1 cellular context compared by ENCODE assay signal in the genomic region with DNA sequence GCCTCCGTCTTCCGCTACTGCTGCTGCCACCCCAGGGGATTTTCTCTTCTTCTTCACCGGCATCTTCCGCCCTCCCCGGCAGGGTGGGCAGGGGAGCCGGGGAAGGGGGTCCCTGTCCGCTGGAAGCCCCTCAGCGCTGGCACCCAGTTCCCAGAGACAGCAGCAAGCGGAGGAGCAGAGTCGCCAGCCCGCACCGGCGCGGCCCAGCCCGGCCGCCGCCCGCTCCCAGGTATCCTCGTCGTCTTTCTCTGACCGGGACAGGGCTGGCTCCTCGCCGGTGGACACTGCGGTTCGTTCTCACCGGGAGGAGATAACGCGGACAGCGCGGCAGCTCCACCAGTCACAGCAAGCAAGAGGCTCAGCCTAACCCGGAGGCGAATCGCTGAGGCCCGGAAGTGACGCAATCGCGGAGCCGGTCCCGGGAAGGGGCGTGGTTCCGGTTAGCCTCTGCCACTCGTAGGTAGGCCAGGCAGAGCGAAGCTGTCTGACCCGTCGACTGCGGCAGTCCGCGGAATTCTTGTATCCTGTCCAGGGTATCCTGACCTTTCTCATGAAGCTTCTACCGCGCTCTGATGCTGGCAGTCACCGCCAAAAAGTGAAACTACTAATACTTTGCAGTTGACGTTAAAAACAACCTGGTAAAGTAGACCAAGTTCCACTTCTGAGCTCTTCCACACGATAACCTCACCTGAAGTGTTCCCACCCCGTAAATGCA.
TF ChIP-seq lines count a peak whose summit lies in the region.

DCUN1D5 (minus strand) TSS at position 351 of the 715 bp plus-strand sequence; CDS start at position 63, 288 bp downstream.

TF ChIP-seq in HepG2, 621 proteins besides CTCF, POLR2A, EP300 and RAD21 (continued from another document and continues in another):
- TF ChIP-seq, protein P1, sequence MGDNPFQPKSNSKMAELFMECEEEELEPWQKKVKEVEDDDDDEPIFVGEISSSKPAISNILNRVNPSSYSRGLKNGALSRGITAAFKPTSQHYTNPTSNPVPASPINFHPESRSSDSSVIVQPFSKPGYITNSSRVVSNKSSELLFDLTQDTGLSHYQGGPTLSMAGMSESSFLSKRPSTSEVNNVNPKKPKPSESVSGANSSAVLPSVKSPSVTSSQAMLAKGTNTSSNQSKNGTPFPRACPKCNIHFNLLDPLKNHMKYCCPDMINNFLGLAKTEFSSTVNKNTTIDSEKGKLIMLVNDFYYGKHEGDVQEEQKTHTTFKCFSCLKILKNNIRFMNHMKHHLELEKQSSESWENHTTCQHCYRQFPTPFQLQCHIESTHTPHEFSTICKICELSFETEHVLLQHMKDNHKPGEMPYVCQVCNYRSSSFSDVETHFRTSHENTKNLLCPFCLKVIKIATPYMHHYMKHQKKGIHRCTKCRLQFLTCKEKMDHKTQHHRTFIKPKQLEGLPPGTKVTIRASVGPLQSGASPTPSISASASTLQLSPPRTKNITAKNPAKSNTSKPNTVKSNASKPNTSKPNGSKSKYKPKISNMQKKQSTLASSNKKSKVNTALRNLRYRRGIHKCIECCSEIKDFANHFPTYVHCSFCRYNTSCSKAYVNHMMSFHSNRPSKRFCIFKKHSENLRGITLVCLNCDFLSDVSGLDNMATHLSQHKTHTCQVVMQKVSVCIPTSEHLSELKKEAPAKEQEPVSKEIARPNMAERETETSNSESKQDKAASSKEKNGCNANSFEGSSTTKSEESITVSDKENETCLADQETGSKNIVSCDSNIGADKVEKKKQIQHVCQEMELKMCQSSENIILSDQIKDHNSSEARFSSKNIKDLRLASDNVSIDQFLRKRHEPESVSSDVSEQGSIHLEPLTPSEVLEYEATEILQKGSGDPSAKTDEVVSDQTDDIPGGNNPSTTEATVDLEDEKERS (CRISPR knock-in tag; IDR thresholded peaks at IDR 0.05): 0 out of 2 replicates have a peak, but pooled peaks have one; percentile 14
- TF ChIP-seq NAIF1 (CRISPR knock-in tag; IDR thresholded peaks at IDR 0.05; ENCODE audit: borderline replicate concordance): no peak; the same call in 1 of the 2 replicates
- no peak for TF ChIP-seq RCOR2 (CRISPR knock-in tag; IDR thresholded peaks at IDR 0.05)
- no peak for TF ChIP-seq ZNF432 (CRISPR knock-in tag; IDR thresholded peaks at IDR 0.05; ENCODE audit: borderline replicate concordance)
- peak; percentile 79 to 82; a peak in 3 of 4 replicates for TF ChIP-seq HMGXB4 (CRISPR knock-in tag; IDR thresholded peaks at IDR 0.05; ENCODE audit: borderline replicate concordance in 1 of 2, low read depth in 1 of 2)
- peak; percentile 74; the same call in 1 of the 2 replicates for TF ChIP-seq MTF2 (CRISPR knock-in tag; IDR thresholded peaks at IDR 0.05; ENCODE audit: borderline replicate concordance)
- TF ChIP-seq TCF7 (IDR thresholded peaks at IDR 0.05; ENCODE audit: low read depth): no peak
- TF ChIP-seq, protein P2, sequence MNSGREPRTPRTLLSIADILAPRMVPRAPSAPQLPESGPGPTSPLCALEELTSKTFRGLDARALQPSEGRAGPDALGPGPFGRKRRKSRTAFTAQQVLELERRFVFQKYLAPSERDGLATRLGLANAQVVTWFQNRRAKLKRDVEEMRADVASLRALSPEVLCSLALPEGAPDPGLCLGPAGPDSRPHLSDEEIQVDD (CRISPR knock-in tag; IDR thresholded peaks at IDR 0.05; ENCODE audit: borderline replicate concordance): no peak
- peak; percentile 63 for TF ChIP-seq ZNF431 (CRISPR knock-in tag; IDR thresholded peaks at IDR 0.05; ENCODE audit: borderline replicate concordance, low read depth)
- TF ChIP-seq MAZ (IDR thresholded peaks at IDR 0.05; ENCODE audit: borderline replicate concordance, low read depth, low read length): no peak
- TF ChIP-seq MAZ (CRISPR knock-in tag; IDR thresholded peaks at IDR 0.05; ENCODE audit: low read depth): peak; percentile 76
- peak; percentile 18 for TF ChIP-seq MED8 (CRISPR knock-in tag; IDR thresholded peaks at IDR 0.05; ENCODE audit: insufficient replicate concordance)
- TF ChIP-seq ZFYVE20 (CRISPR knock-in tag; IDR thresholded peaks at IDR 0.05; ENCODE audit: borderline replicate concordance, low read depth): no peak
- peak; percentile 71; the same call in 1 of the 2 replicates for TF ChIP-seq ZNF138 (CRISPR knock-in tag; IDR thresholded peaks at IDR 0.05; ENCODE audit: low read depth)
- no peak for TF ChIP-seq ZNF589 (CRISPR knock-in tag; conservative IDR thresholded peaks at IDR 0.05)
- peak; percentile 43; the same call in 1 of the 2 replicates for TF ChIP-seq PHF21A (CRISPR knock-in tag; IDR thresholded peaks at IDR 0.05)
- peak; percentile 30; the same call in 1 of the 2 replicates for TF ChIP-seq KLF15 (CRISPR knock-in tag; IDR thresholded peaks at IDR 0.05; ENCODE audit: borderline replicate concordance)
- no peak for TF ChIP-seq ZBTB42 (CRISPR knock-in tag; IDR thresholded peaks at IDR 0.05)
- peak; percentile 88; the same call in 1 of the 2 replicates for TF ChIP-seq THAP9 (CRISPR knock-in tag; IDR thresholded peaks at IDR 0.05; ENCODE audit: borderline replicate concordance)
- TF ChIP-seq, protein P3, sequence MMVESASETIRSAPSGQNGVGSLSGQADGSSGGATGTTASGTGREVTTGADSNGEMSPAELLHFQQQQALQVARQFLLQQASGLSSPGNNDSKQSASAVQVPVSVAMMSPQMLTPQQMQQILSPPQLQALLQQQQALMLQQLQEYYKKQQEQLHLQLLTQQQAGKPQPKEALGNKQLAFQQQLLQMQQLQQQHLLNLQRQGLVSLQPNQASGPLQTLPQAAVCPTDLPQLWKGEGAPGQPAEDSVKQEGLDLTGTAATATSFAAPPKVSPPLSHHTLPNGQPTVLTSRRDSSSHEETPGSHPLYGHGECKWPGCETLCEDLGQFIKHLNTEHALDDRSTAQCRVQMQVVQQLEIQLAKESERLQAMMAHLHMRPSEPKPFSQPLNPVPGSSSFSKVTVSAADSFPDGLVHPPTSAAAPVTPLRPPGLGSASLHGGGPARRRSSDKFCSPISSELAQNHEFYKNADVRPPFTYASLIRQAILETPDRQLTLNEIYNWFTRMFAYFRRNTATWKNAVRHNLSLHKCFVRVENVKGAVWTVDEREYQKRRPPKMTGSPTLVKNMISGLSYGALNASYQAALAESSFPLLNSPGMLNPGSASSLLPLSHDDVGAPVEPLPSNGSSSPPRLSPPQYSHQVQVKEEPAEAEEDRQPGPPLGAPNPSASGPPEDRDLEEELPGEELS (CRISPR knock-in tag; IDR thresholded peaks at IDR 0.05): no peak
- TF ChIP-seq ZNF10 (CRISPR knock-in tag; IDR thresholded peaks at IDR 0.05; ENCODE audit: borderline replicate concordance, low read depth): no peak
- TF ChIP-seq TCF12 (IDR thresholded peaks at IDR 0.05): no peak
- TF ChIP-seq TCF12 (CRISPR knock-in tag; IDR thresholded peaks at IDR 0.05): no peak
- TF ChIP-seq KDM4B (CRISPR knock-in tag; IDR thresholded peaks at IDR 0.05): peak; percentile 55; the same call in 1 of the 2 replicates
- TF ChIP-seq, protein P4, sequence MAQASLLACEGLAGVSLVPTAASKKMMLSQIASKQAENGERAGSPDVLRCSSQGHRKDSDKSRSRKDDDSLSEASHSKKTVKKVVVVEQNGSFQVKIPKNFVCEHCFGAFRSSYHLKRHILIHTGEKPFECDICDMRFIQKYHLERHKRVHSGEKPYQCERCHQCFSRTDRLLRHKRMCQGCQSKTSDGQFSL (CRISPR knock-in tag; IDR thresholded peaks at IDR 0.05): 0 out of 2 replicates have a peak, but pooled peaks have one; percentile 29
- peak; percentile 55; the same call in 1 of the 2 replicates for TF ChIP-seq ZNF761 (CRISPR knock-in tag; conservative IDR thresholded peaks at IDR 0.05)
- TF ChIP-seq MAF1 (CRISPR knock-in tag; IDR thresholded peaks at IDR 0.05; ENCODE audit: borderline replicate concordance): 0 out of 2 replicates have a peak, but pooled peaks have one; percentile 78
- no peak for TF ChIP-seq ZNF256 (CRISPR knock-in tag; conservative IDR thresholded peaks at IDR 0.05)
- peak; percentile 93 for TF ChIP-seq CBX1 (IDR thresholded peaks at IDR 0.05; ENCODE audit: low read depth)
- TF ChIP-seq, protein P5, sequence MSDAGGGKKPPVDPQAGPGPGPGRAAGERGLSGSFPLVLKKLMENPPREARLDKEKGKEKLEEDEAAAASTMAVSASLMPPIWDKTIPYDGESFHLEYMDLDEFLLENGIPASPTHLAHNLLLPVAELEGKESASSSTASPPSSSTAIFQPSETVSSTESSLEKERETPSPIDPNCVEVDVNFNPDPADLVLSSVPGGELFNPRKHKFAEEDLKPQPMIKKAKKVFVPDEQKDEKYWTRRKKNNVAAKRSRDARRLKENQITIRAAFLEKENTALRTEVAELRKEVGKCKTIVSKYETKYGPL (CRISPR knock-in tag; IDR thresholded peaks at IDR 0.05): no peak
- peak; percentile 78; the same call in 1 of the 2 replicates for TF ChIP-seq ZNF563 (CRISPR knock-in tag; IDR thresholded peaks at IDR 0.05)
- no peak for TF ChIP-seq RFX3 (CRISPR knock-in tag; IDR thresholded peaks at IDR 0.05)
- no peak; the same call in 1 of the 2 replicates for TF ChIP-seq ZSCAN12 (CRISPR knock-in tag; IDR thresholded peaks at IDR 0.05)
- peak; percentile 62; the same call in 1 of the 2 replicates for TF ChIP-seq ZNF414 (CRISPR knock-in tag; IDR thresholded peaks at IDR 0.05)
- no peak for TF ChIP-seq ZNF496 (CRISPR knock-in tag; IDR thresholded peaks at IDR 0.05; ENCODE audit: insufficient replicate concordance)
- TF ChIP-seq SETDB1 (CRISPR knock-in tag; IDR thresholded peaks at IDR 0.05; ENCODE audit: borderline replicate concordance): no peak
- TF ChIP-seq ZNF792 (CRISPR knock-in tag; IDR thresholded peaks at IDR 0.05): peak; percentile 61; the same call in 1 of the 2 replicates
- peak; percentile 92 for TF ChIP-seq AGO2 (optimal IDR thresholded peaks at IDR 0.05; ENCODE audit: low read depth, low read length)
- peak; percentile 82 for TF ChIP-seq DMAP1 (CRISPR knock-in tag; IDR thresholded peaks at IDR 0.05)
- TF ChIP-seq ESRRA (CRISPR knock-in tag; IDR thresholded peaks at IDR 0.05; ENCODE audit: low read depth): no peak
- no peak for TF ChIP-seq JUNB (CRISPR knock-in tag; IDR thresholded peaks at IDR 0.05; ENCODE audit: borderline replicate concordance)
